26 cellular contexts compared by ENCODE assay signal in the genomic region with DNA sequence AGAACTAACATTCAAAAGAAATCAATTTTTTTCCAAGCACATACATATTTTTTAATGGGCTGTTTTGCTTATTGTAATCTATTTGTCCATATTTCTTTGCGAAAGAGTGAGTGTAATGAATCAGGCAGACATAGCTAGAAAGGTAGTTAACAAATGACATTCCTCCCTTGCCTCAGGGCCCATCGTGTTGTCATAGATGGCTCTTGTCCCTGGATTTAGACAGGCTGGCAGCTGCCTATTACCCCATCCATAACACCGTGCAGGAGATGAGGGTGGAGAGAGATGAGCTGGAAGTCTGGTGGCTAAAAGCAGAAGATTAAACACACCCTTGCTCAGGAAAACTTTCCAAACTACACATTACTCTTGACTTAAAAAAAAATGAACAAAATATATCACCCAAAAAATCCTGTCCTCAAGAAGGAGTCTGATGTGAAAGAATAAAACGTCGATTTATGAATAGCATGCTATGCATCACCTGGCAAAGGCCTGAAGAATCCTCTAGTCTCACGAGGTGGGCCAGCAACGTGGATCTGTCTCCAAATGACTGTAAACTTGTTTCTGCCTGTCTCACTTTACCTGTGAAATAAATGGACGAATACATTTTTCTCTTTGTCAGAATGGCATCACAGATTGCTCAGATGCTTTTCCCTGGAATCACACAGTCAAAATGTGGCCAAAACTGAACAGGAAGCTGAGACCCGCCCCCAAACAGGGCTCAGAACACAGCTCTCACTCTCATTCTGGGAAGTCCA.
"Had no signal": no experiment of that assay in that cellular context is flagged by ENCODE, and none has a peak within 500 bp of the region (broad histone marks: within the 10 kb centered on the region; RNA-seq: fewer than 3 reads in every experiment).

No MANE protein-coding gene starts in this region.

- H3K4me3 ChIP-seq: dorsolateral prefrontal cortex, heart right ventricle, lung, psoas muscle, spleen, upper lobe of left lung, uterus had no signal

- H3K36me3 ChIP-seq: heart right ventricle, neutrophil, spleen, upper lobe of left lung, uterus had no signal

- H3K27me3 ChIP-seq: heart right ventricle, neutrophil, spleen, upper lobe of left lung, uterus had no signal

- H3K27ac ChIP-seq: dorsolateral prefrontal cortex, heart right ventricle, neutrophil, psoas muscle, spleen, upper lobe of left lung, uterus had no signal

- H3K9me3 ChIP-seq: heart right ventricle, neutrophil, psoas muscle, spleen, upper lobe of left lung, uterus had no signal

- H3K4me3 Mint-ChIP-seq: central memory CD8-positive, alpha-beta T cell; naive thymus-derived CD4-positive, alpha-beta T cell; nephron progenitor cell; stimulated activated memory B cell treated with anti-CD40 and anti-IgM and Interleukin-4, amounts not matched to agents 10 μg/mL and 1 μg/mL and 100 μg/mL, for 72 hours; stimulated activated naive CD8-positive, alpha-beta T cell treated with anti-CD3 and anti-CD28 coated beads, Interleukin-15, amount 100 ng/mL, for 72 hours had no signal

- H3K27ac Mint-ChIP-seq: naive thymus-derived CD4-positive, alpha-beta T cell; stimulated activated memory B cell treated with anti-CD40 and anti-IgM and Interleukin-4, amounts not matched to agents 10 μg/mL and 1 μg/mL and 100 μg/mL, for 72 hours; stimulated activated naive CD8-positive, alpha-beta T cell treated with anti-CD3 and anti-CD28 coated beads, Interleukin-15, amount 100 ng/mL, for 72 hours had no signal

- H3K27me3 Mint-ChIP-seq: central memory CD8-positive, alpha-beta T cell; naive thymus-derived CD4-positive, alpha-beta T cell; stimulated activated memory B cell treated with anti-CD40 and anti-IgM and Interleukin-4, amounts not matched to agents 10 μg/mL and 1 μg/mL and 100 μg/mL, for 72 hours; stimulated activated naive CD8-positive, alpha-beta T cell treated with anti-CD3 and anti-CD28 coated beads, Interleukin-15, amount 100 ng/mL, for 72 hours had no signal

- H3K4me1 ChIP-seq: psoas muscle, spleen had no signal

- H3K9me3 Mint-ChIP-seq: central memory CD8-positive, alpha-beta T cell; stimulated activated memory B cell treated with anti-CD40 and anti-IgM and Interleukin-4, amounts not matched to agents 10 μg/mL and 1 μg/mL and 100 μg/mL, for 72 hours had no signal

- H3K4me1 Mint-ChIP-seq: central memory CD8-positive, alpha-beta T cell; stimulated activated memory B cell treated with anti-CD40 and anti-IgM and Interleukin-4, amounts not matched to agents 10 μg/mL and 1 μg/mL and 100 μg/mL, for 72 hours; stimulated activated naive CD8-positive, alpha-beta T cell treated with anti-CD3 and anti-CD28 coated beads, Interleukin-15, amount 100 ng/mL, for 72 hours had no signal

- FAIRE-seq: endometrium, frontal cortex, kidney had no signal

- H3K36me3 Mint-ChIP-seq: stimulated activated memory B cell treated with anti-CD40 and anti-IgM and Interleukin-4, amounts not matched to agents 10 μg/mL and 1 μg/mL and 100 μg/mL, for 72 hours had no signal

- DNase-seq: cortex of kidney; dorsolateral prefrontal cortex; effector memory CD4-positive, alpha-beta T cell; heart right ventricle; hypothalamus; kidney; left colon; left ventricle myocardium superior; naive thymus-derived CD4-positive, alpha-beta T cell; nephron progenitor cell; psoas muscle; retina; spleen; stimulated activated CD4-positive, alpha-beta T cell treated with anti-CD3 and anti-CD28 coated beads, Interleukin-15, amount 100 ng/mL, for 24 hours; stimulated activated CD4-positive, alpha-beta T cell treated with anti-CD3 and anti-CD28 coated beads, Interleukin-1b, Interleukin-23, amount 100 ng/mL, for 48 hours; stimulated activated CD4-positive, alpha-beta T cell treated with anti-CD3 and anti-CD28 coated beads, Interleukin-4, amount 100 ng/mL, for 24 hours; stimulated activated naive CD8-positive, alpha-beta T cell treated with anti-CD3 and anti-CD28 coated beads, Interleukin-15, amount 100 ng/mL, for 72 hours; substantia nigra; upper lobe of left lung; uterus had no signal
